3 cellular contexts compared by ENCODE assay signal in the genomic region with DNA sequence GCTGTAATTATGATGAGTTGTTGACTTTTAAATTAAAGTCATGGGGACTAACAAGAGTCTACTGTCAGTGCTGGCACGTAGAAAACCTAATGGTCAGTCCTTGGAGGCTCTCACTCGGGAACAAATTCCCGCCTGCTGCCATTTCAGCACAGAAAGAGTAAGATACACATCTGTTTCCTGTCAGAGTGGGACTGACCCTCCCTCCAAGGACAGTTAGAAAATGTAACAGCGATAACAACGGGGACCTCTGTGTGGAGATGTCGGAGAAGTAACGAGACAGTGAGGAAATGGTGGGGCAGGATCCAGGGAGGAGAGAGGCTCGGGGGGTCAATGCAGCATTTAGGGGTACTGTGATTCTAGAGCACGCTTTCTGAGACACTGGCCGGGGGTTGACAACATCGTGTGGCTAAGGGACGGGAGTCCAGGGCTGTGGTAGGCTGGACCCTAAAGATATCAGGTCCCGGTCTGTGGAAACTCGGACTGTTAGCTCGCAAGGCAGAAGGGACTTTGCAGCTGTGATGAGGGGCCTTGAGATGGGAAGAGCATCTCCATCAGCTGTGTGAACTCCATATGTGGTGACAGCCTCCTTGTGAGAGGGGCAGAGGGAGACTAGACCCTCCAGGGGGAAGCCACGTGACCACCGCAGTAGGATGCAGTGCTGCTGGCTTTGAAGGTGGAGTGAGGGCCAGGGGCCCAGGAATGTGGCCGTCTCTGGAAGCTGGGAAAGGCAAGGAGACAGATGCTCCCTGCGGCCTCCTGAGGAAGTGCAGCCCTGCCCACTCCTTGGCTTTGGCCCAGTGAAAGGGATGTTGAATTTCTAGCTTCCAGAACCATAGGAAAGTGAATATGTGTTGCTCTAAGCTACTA.
TF ChIP-seq lines count a peak whose summit lies in the region.

No MANE protein-coding gene starts in this region.

TF ChIP-seq in A549, 52 proteins besides CTCF, POLR2A, EP300 and RAD21 (continues in another document):
- TF ChIP-seq, protein P1, sequence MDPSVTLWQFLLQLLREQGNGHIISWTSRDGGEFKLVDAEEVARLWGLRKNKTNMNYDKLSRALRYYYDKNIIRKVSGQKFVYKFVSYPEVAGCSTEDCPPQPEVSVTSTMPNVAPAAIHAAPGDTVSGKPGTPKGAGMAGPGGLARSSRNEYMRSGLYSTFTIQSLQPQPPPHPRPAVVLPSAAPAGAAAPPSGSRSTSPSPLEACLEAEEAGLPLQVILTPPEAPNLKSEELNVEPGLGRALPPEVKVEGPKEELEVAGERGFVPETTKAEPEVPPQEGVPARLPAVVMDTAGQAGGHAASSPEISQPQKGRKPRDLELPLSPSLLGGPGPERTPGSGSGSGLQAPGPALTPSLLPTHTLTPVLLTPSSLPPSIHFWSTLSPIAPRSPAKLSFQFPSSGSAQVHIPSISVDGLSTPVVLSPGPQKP (IDR thresholded peaks at IDR 0.05; ENCODE audit: low read depth, low read length): no peak
- TF ChIP-seq, protein P2, sequence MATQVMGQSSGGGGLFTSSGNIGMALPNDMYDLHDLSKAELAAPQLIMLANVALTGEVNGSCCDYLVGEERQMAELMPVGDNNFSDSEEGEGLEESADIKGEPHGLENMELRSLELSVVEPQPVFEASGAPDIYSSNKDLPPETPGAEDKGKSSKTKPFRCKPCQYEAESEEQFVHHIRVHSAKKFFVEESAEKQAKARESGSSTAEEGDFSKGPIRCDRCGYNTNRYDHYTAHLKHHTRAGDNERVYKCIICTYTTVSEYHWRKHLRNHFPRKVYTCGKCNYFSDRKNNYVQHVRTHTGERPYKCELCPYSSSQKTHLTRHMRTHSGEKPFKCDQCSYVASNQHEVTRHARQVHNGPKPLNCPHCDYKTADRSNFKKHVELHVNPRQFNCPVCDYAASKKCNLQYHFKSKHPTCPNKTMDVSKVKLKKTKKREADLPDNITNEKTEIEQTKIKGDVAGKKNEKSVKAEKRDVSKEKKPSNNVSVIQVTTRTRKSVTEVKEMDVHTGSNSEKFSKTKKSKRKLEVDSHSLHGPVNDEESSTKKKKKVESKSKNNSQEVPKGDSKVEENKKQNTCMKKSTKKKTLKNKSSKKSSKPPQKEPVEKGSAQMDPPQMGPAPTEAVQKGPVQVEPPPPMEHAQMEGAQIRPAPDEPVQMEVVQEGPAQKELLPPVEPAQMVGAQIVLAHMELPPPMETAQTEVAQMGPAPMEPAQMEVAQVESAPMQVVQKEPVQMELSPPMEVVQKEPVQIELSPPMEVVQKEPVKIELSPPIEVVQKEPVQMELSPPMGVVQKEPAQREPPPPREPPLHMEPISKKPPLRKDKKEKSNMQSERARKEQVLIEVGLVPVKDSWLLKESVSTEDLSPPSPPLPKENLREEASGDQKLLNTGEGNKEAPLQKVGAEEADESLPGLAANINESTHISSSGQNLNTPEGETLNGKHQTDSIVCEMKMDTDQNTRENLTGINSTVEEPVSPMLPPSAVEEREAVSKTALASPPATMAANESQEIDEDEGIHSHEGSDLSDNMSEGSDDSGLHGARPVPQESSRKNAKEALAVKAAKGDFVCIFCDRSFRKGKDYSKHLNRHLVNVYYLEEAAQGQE (IDR thresholded peaks at IDR 0.05): no peak
- no peak for TF ChIP-seq POLR2AphosphoS2 (conservative IDR thresholded peaks at IDR 0.05; ENCODE audit: low read length)
- TF ChIP-seq RNF2 (IDR thresholded peaks at IDR 0.05; ENCODE audit: borderline replicate concordance, low read depth): no peak
- TF ChIP-seq SMC3 (IDR thresholded peaks at IDR 0.05): no peak
- no peak for TF ChIP-seq SREBF2 (IDR thresholded peaks at IDR 0.05)
- TF ChIP-seq ZFP36 (IDR thresholded peaks at IDR 0.05; ENCODE audit: borderline replicate concordance, partially characterized antibody): no peak
- TF ChIP-seq MAFK (IDR thresholded peaks at IDR 0.05; ENCODE audit: partially characterized antibody): no peak
- no peak for TF ChIP-seq NPAS2 (CRISPR knock-in tag; IDR thresholded peaks at IDR 0.05; ENCODE audit: borderline replicate concordance)
- TF ChIP-seq PHF8 (IDR thresholded peaks at IDR 0.05; ENCODE audit: borderline replicate concordance, low read depth): no peak
- TF ChIP-seq, protein P3, sequence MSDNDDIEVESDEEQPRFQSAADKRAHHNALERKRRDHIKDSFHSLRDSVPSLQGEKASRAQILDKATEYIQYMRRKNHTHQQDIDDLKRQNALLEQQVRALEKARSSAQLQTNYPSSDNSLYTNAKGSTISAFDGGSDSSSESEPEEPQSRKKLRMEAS (IDR thresholded peaks at IDR 0.05): no peak
- no peak for TF ChIP-seq HOXB5 (CRISPR knock-in tag; IDR thresholded peaks at IDR 0.05)
- TF ChIP-seq RCOR1 (IDR thresholded peaks at IDR 0.05; ENCODE audit: low read depth, low read length): no peak
- TF ChIP-seq HEYL (CRISPR knock-in tag; IDR thresholded peaks at IDR 0.05): no peak

TF ChIP-seq in IMR-90, 13 proteins besides CTCF, POLR2A, EP300 and RAD21:
- TF ChIP-seq, protein P1 (IDR thresholded peaks at IDR 0.05; ENCODE audit: borderline replicate concordance, low read depth, low read length): no peak
- TF ChIP-seq RFX5 (IDR thresholded peaks at IDR 0.05; ENCODE audit: low read depth, low read length) (no peak), FOS (IDR thresholded peaks at IDR 0.05; ENCODE audit: low read depth, low read length) (no peak), RCOR1 (IDR thresholded peaks at IDR 0.05; ENCODE audit: insufficient replicate concordance, low read length) (no peak), BHLHE40 (IDR thresholded peaks at IDR 0.05; ENCODE audit: low read depth, low read length) (no peak), NFE2L2 (IDR thresholded peaks at IDR 0.05; ENCODE audit: low read depth, low read length) (no peak), CHD1 (IDR thresholded peaks at IDR 0.05; ENCODE audit: low read depth, low read length) (no peak), CEBPB (IDR thresholded peaks at IDR 0.05; ENCODE audit: low read depth, low read length) (no peak), MAFK (IDR thresholded peaks at IDR 0.05; ENCODE audit: low read depth, low read length) (no peak), MXI1 (IDR thresholded peaks at IDR 0.05; ENCODE audit: borderline replicate concordance, low read depth, low read length) (no peak), MAZ (IDR thresholded peaks at IDR 0.05; ENCODE audit: borderline replicate concordance, low read depth, low read length) (no peak), SMC3 (IDR thresholded peaks at IDR 0.05; ENCODE audit: low read depth, low read length) (no peak)
- TF ChIP-seq, protein P4, sequence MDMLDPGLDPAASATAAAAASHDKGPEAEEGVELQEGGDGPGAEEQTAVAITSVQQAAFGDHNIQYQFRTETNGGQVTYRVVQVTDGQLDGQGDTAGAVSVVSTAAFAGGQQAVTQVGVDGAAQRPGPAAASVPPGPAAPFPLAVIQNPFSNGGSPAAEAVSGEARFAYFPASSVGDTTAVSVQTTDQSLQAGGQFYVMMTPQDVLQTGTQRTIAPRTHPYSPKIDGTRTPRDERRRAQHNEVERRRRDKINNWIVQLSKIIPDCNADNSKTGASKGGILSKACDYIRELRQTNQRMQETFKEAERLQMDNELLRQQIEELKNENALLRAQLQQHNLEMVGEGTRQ (IDR thresholded peaks at IDR 0.05; ENCODE audit: low read depth, low read length): no peak

TF ChIP-seq in H1, 55 proteins besides CTCF, POLR2A, EP300 and RAD21:
- TF ChIP-seq MAFK (IDR thresholded peaks at IDR 0.05; ENCODE audit: low read depth, low read length) (no peak), NANOG (IDR thresholded peaks at IDR 0.05; ENCODE audit: insufficient read depth, low read depth, low read length, poor library complexity, severe bottlenecking) (no peak), TEAD4 (IDR thresholded peaks at IDR 0.05; ENCODE audit: low read depth, low read length) (peak; percentile 91), SIX5 (IDR thresholded peaks at IDR 0.05; ENCODE audit: low read depth, low read length) (no peak), TBP (IDR thresholded peaks at IDR 0.05; ENCODE audit: low read depth, low read length) (no peak), SP1 (IDR thresholded peaks at IDR 0.05; ENCODE audit: low read depth, low read length) (no peak)
- TF ChIP-seq, protein P4 (IDR thresholded peaks at IDR 0.05; ENCODE audit: low read length): peak; percentile 71
